ENCODE assay signal across 19 cellular contexts in the genomic region with DNA sequence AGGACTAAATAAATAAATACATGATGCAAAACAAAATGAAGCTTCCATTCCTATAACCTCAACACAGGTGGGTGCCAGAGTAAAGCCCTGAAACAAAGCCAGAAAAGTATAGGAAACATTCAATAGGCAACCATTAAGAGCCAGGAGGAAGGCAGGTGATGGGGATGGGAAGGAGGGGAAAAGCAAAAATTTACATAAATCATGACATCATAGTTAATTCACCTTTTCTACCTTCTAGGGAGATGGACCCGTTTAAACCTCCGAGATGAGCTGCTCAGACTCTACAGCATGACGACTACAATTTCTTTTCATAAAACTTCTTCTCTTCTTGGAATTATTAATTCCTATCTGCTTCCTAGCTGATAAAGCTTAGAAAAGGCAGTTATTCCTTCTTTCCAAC. TPM values are rescaled to one million over a fixed set of nuclear protein-coding genes. Genes with fewer than 3 reads are reported as not detected.
DNase-seq lines count a peak whose midpoint lies in the region; FAIRE-seq and TF ChIP-seq lines count a peak whose summit lies in the region.
"Had no signal": no experiment of that assay in that cellular context is flagged by ENCODE, and none has a peak within 500 bp of the region (broad histone marks: within the 10 kb centered on the region; RNA-seq: fewer than 3 reads in every experiment).

No MANE protein-coding gene starts in this region.

- no peak overlapping the region for H2BK12ac ChIP-seq in H1 (ENCODE audit: low read depth, low read length)

- H4K20me1 ChIP-seq in H1 (replicated peaks in 1 of 2; ENCODE audit: control insufficient read depth in 1 of 2, insufficient read depth in 2 of 2, low read length in 2 of 2) = no peaks in the 10 kb centered on the region

- H4K5ac ChIP-seq in H1 (ENCODE audit: insufficient read length, low read depth, low read length) = no peak overlapping the region

- H3K56ac ChIP-seq in H1 (replicated peaks; ENCODE audit: insufficient read length, low read depth, low read length) = no peak overlapping the region

- no peak for FAIRE-seq in H1 (lab: Jason Lieb, UNC)
- FAIRE-seq: A549, D721Med, GM12891, GM18507, K562 had no signal

- TF ChIP-seq RAD21 in H1 (IDR thresholded peaks at IDR 0.05 in 1 of 2, conservative IDR thresholded peaks at IDR 0.05 in 1 of 2; ENCODE audit: low read depth in 2 of 2, low read length in 2 of 2) = no peak

- H3K4me3 ChIP-seq in HEK293 (ENCODE audit: low read depth, low read length) (no peak overlapping the region), H1 (ENCODE audit: extremely low read depth in 1 of 4, insufficient read depth in 2 of 4, low read depth in 3 of 4, low read length in 4 of 4) (no peak overlapping the region), lower leg skin (ENCODE audit: low read depth, poor library complexity, severe bottlenecking) (no peak overlapping the region), testis (no peak overlapping the region)
- H3K4me3 ChIP-seq: A549, HAP-1, K562 had no signal

- H3K18ac ChIP-seq in H1 (ENCODE audit: extremely low read depth, low read length) = no peak overlapping the region

- TF ChIP-seq POLR2A in H1 (IDR thresholded peaks at IDR 0.05; ENCODE audit: control extremely low read depth in 1 of 2, low read depth in 2 of 2, low read length in 2 of 2) = no peak
- no peak for TF ChIP-seq POLR2A in lower leg skin (IDR thresholded peaks at IDR 0.05)
- TF ChIP-seq POLR2A in testis (IDR thresholded peaks at IDR 0.05) = no peak

- H2AK5ac ChIP-seq in H1 (ENCODE audit: low read depth, low read length) = no peak overlapping the region

- H3K14ac ChIP-seq in H1 (ENCODE audit: insufficient read length) = no peak overlapping the region

- H3K79me1 ChIP-seq in H1 (ENCODE audit: low read depth, low read length) = no peaks in the 10 kb centered on the region

- H3K4me1 ChIP-seq in HEK293 (ENCODE audit: control insufficient read depth, insufficient read depth, low read length) (no peaks in the 10 kb centered on the region), H1 (replicated peaks in 1 of 4; ENCODE audit: control insufficient read depth in 3 of 4, insufficient read depth in 4 of 4, low read length in 3 of 4) (no peaks in the 10 kb centered on the region), testis (peaks cover under 1% of the 10 kb centered on the region)
- H3K4me1 ChIP-seq: HAP-1 had no signal

- 80% methylated on average over 3 of the region's 3 CpGs; no CpG with 5 or more reads in 1 of the 2 experiments for WGBS in H1 (ENCODE audit: extremely low coverage in 1 of 2, insufficient coverage in 1 of 2, insufficient read length in 1 of 2, insufficient replicate concordance in 2 of 2, low coverage in 1 of 2, low lambda C conversion rate in 2 of 2, missing lambda C conversion rate in 1 of 2), 2 experiments
- 65 to 78% methylated on average over 3 of the region's 3 CpGs for WGBS in lower leg skin, 2 donors
- WGBS in testis, 2 donors = 79 to 91% methylated on average over 3 of the region's 3 CpGs

- POLR2A ChIA-PET in HEK293 (lab: Yijun Ruan, JAX) (no interaction called here), H1 (lab: Charles Lee; ENCODE audit: partially characterized antibody) (no interaction called here)

- no peaks in the 10 kb centered on the region for H3K79me2 ChIP-seq in H1 (ENCODE audit: control insufficient read depth in 1 of 2, insufficient read depth in 2 of 2, low read length in 2 of 2)

- H2BK5ac ChIP-seq in H1 (ENCODE audit: low read depth, low read length) = no peak overlapping the region

- no peak overlapping the region for H4K91ac ChIP-seq in H1 (replicated peaks; ENCODE audit: insufficient read length, low read length)

- H3K23me2 ChIP-seq in H1 (ENCODE audit: low read depth, low read length) = no peaks in the 10 kb centered on the region

- H2AFZ ChIP-seq in H1 (ENCODE audit: low read length) = no peak overlapping the region

- TF ChIP-seq CTCF in HEK293 (tag by site-specific recombination; IDR thresholded peaks at IDR 0.05) (no peak), H1 (IDR thresholded peaks at IDR 0.05; ENCODE audit: control extremely low read depth in 1 of 3, insufficient read depth in 1 of 3, low read depth in 1 of 3, low read length in 3 of 3) (no peak), lower leg skin (IDR thresholded peaks at IDR 0.05) (no peak), testis (IDR thresholded peaks at IDR 0.05) (no peak)

- H3K4ac ChIP-seq in H1 (replicated peaks; ENCODE audit: insufficient read length, low read depth, low read length) = no peak overlapping the region

- intact Hi-C loops in lower leg skin (cut with DNase I; ENCODE audit: low total_unique reads) (no loop called here), testis (cut with DNase I; ENCODE audit: low total_unique reads) (no loop called here)

- H3K36me3 ChIP-seq in HEK293 (ENCODE audit: control insufficient read depth in 2 of 2, insufficient read depth in 1 of 2, low read length in 2 of 2) (no peaks in the 10 kb centered on the region), H1 (ENCODE audit: control insufficient read depth in 2 of 4, insufficient read depth in 4 of 4, low read length in 3 of 4) (no peaks in the 10 kb centered on the region; a peak in 1 of 8 replicates), testis (ENCODE audit: low read depth, missing control alignments) (no peaks in the 10 kb centered on the region)
- H3K36me3 ChIP-seq: HAP-1 had no signal

- H4K8ac ChIP-seq in H1 (ENCODE audit: extremely low read depth, insufficient read depth, low read length) = no peak overlapping the region

- no peak overlapping the region for H3K9ac ChIP-seq in H1 (replicated peaks in 1 of 4; ENCODE audit: extremely low read depth in 1 of 4, low read depth in 3 of 4, low read length in 3 of 4)

- CTCF ChIA-PET in HEK293 (lab: Yijun Ruan, JAX) = interaction anchor here (0.6 to 1.6 kb wide), 4 partner anchors 9 to 994 kb away, joined by 3 to 10 read pairs (median 4); no protein-coding TSS in a partner anchor
- CTCF ChIA-PET in H1 (lab: Charles Lee; ENCODE audit: partially characterized antibody) = interaction anchor here (0.9 to 6.6 kb wide), 12 partner anchors 8 to 386 kb away, joined by 3 to 60 read pairs (median 6); partner anchors contain the start of gene TM4SF18

- H2BK20ac ChIP-seq in H1 (ENCODE audit: low read length) = no peak overlapping the region

- no peak for TF ChIP-seq EP300 in H1 (IDR thresholded peaks at IDR 0.05; ENCODE audit: borderline replicate concordance in 1 of 2, low read depth in 2 of 2, low read length in 2 of 2)

- no peak overlapping the region for H3K4me2 ChIP-seq in H1 (ENCODE audit: insufficient read depth in 1 of 2, low read depth in 2 of 2, low read length in 2 of 2)
- H3K4me2 ChIP-seq: A549 had no signal

- no peak overlapping the region for H2BK15ac ChIP-seq in H1 (ENCODE audit: low read length)

- H3K9me3 ChIP-seq in HEK293 (ENCODE audit: control insufficient read depth, insufficient read depth, low read depth, low read length) = no peaks in the 10 kb centered on the region
- H3K9me3 ChIP-seq in H1 (ENCODE audit: insufficient read depth in 2 of 2, low read depth in 1 of 2, low read length in 1 of 2) = no peaks in the 10 kb centered on the region
- no peaks in the 10 kb centered on the region for H3K9me3 ChIP-seq in testis
- H3K9me3 ChIP-seq: A549, Caco-2, HAP-1 had no signal

- H2BK120ac ChIP-seq in H1 (replicated peaks; ENCODE audit: low read depth, low read length) = no peak overlapping the region

- H3K27ac ChIP-seq in HEK293 (ENCODE audit: extremely low read depth, low read depth, low read length) (no peak overlapping the region), H1 (ENCODE audit: low read depth, low read length) (no peak overlapping the region), testis (no peak overlapping the region)
- H3K27ac ChIP-seq: 22Rv1, A549, C4-2B had no signal

- peak; percentile 30 for DNase-seq in NCI-H146 (lab: John Stamatoyannopoulos, UW)
- DNase-seq in NCI-H146 treated with DMSO at 0.1 percent for 48 hours (lab: John Stamatoyannopoulos, UW; ENCODE audit: unreplicated experiment) = no peak
- DNase-seq in H1 (ENCODE audit: low read depth in 1 of 2, low spot score in 2 of 2) = no peak
- no peak for DNase-seq in NCI-H187 treated with DMSO at 0.1 percent for 48 hours (lab: John Stamatoyannopoulos, UW)
- DNase-seq in lower leg skin (ENCODE audit: low spot score in 2 of 2) = no peak
- no peak for DNase-seq in testis
- DNase-seq: AML-193; Caco-2; CD4-positive, alpha-beta T cell had no signal

- H3K23ac ChIP-seq in H1 (ENCODE audit: insufficient read length) = no peak overlapping the region

- H3K27me3 ChIP-seq in H1 (replicated peaks in 1 of 4; ENCODE audit: control insufficient read depth in 3 of 4, extremely low read depth in 1 of 4, insufficient read depth in 3 of 4, low read length in 3 of 4) = no peaks in the 10 kb centered on the region
- no peaks in the 10 kb centered on the region for H3K27me3 ChIP-seq in testis

TF ChIP-seq in H1, 55 proteins besides CTCF, POLR2A, EP300 and RAD21:
- TF ChIP-seq EGR1 (IDR thresholded peaks at IDR 0.05; ENCODE audit: borderline replicate concordance, low read depth, low read length) (no peak), YY1 (IDR thresholded peaks at IDR 0.05; ENCODE audit: low read depth, low read length) (0 out of 2 replicates have a peak, but pooled peaks have one; percentile 9)

RNA-seq across cellular contexts. Expression of gene TM4SF4, which starts 27.9 kb away (rescaled TPM):
- total RNA-seq in H1 (2021; fragmentation: NEBNext Ultra II Directional; extraction: Animal tissue kit (Norgen Biotek cat#: 25700)) = not detected in 2 replicates
- polyA plus RNA-seq in H1 (2011; rRNA removed) (not detected in 2 replicates), testis (ENCODE audit: insufficient read depth, low read depth, low replicate concordance) (1.4 TPM)
- polyA plus RNA-seq in H1 (2011; cell fraction: cytosol; rRNA removed) = not detected
- polyA plus RNA-seq in H1 (2011; cell fraction: nucleus; rRNA removed) = not detected
- polyA plus RNA-seq in H1 (2012, experiment 1 of 2) = not detected in 4 replicates
- polyA plus RNA-seq in H1 (2012, experiment 2 of 2) = not detected
- not detected for polyA plus RNA-seq in H1 (2013, experiment 1 of 2)
- polyA plus RNA-seq in H1 (2013, experiment 2 of 2) = not detected
- polyA minus RNA-seq in H1 (2011; rRNA and poly(A)+ RNA removed) = not detected in 2 replicates
- polyA minus RNA-seq in H1 (2011; cell fraction: cytosol; rRNA and poly(A)+ RNA removed) = not detected
- not detected for polyA minus RNA-seq in H1 (2011; cell fraction: nucleus; rRNA and poly(A)+ RNA removed)
- total RNA-seq in lower leg skin (not detected), testis (under 1 TPM; 0.12 to 0.39 TPM)
- total RNA-seq: CD4-positive, alpha-beta T cell; H4 had no signal
- polyA plus RNA-seq: K562 had no signal
